ENCODE assay signal across 1 cellular context in the genomic region with DNA sequence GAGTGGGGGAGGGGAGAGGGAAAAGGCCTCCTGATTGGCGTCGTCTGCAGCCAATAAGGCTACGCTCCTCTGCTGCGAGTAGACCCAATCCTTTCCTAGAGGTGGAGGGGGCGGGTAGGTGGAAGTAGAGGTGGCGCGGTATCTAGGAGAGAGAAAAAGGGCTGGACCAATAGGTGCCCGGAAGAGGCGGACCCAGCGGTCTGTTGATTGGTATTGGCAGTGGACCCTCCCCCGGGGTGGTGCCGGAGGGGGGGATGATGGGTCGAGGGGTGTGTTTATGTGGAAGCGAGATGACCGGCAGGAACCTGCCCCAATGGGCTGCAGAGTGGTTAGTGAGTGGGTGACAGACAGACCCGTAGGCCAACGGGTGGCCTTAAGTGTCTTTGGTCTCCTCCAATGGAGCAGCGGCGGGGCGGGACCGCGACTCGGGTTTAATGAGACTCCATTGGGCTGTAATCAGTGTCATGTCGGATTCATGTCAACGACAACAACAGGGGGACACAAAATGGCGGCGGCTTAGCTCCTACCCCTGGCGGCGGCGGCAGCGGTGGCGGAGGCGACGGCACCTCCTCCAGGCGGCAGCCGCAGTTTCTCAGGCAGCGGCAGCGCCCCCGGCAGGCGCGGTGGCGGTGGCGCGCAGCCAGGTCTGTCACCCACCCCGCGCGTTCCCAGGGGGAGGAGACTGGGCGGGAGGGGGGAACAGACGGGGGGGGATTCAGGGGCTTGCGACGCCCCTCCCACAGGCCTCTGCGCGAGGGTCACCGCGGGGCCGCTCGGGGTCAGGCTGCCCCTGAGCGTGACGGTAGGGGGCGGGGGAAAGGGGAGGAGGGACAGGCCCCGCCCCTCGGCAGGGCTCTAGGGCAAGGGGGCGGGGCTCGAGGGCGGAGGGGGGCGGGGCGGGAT.
A peak's percentile ranks its signal among the peaks of the same experiment; 100 is the strongest.
TF ChIP-seq lines count a peak whose summit lies in the region.

Gene KAT6B, plus strand, starts transcription at position 459 of the 903 bp plus-strand sequence. CDS start 16,258 bp downstream, outside the sequence.

TF ChIP-seq in K562, 482 proteins besides CTCF, POLR2A, EP300 and RAD21 (continued from another document and continues in another):
- no peak for TF ChIP-seq GTF2B (IDR thresholded peaks at IDR 0.05; ENCODE audit: extremely low read depth, insufficient read length)
- TF ChIP-seq ZNF3 (CRISPR knock-in tag; IDR thresholded peaks at IDR 0.05), result no peak
- TF ChIP-seq ZBTB11 (CRISPR knock-in tag; IDR thresholded peaks at IDR 0.05), result peak in 1 of 3 experiments; percentile 53; a peak in 1 of 6 replicates
- peak; percentile 72 for TF ChIP-seq CREB1 (IDR thresholded peaks at IDR 0.05)
- TF ChIP-seq CREB1 (CRISPR knock-in tag; IDR thresholded peaks at IDR 0.05), result peak; percentile 84; the same call in 1 of the 2 replicates
- TF ChIP-seq GTF2F1 (IDR thresholded peaks at IDR 0.05; ENCODE audit: low read depth, low read length), result 0 out of 2 replicates have a peak, but pooled peaks have one; percentile 41
- TF ChIP-seq XRCC5 (IDR thresholded peaks at IDR 0.05; ENCODE audit: low read depth, low read length), result peak; percentile 28; the same call in 1 of the 2 replicates
- no peak for TF ChIP-seq GATAD2A (IDR thresholded peaks at IDR 0.05)
- no peak for TF ChIP-seq PHF21A (IDR thresholded peaks at IDR 0.05; ENCODE audit: borderline replicate concordance, low read depth)
- TF ChIP-seq, protein P1, sequence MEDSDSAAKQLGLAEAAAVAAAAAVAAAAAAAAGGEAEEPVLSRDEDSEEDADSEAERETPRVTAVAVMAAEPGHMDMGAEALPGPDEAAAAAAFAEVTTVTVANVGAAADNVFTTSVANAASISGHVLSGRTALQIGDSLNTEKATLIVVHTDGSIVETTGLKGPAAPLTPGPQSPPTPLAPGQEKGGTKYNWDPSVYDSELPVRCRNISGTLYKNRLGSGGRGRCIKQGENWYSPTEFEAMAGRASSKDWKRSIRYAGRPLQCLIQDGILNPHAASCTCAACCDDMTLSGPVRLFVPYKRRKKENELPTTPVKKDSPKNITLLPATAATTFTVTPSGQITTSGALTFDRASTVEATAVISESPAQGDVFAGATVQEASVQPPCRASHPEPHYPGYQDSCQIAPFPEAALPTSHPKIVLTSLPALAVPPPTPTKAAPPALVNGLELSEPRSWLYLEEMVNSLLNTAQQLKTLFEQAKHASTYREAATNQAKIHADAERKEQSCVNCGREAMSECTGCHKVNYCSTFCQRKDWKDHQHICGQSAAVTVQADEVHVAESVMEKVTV (CRISPR knock-in tag; IDR thresholded peaks at IDR 0.05), result peak; percentile 34; the same call in 1 of the 2 replicates
- no peak for TF ChIP-seq PCBP2 (IDR thresholded peaks at IDR 0.05; ENCODE audit: low read depth, low read length, poor library complexity, severe bottlenecking)
- TF ChIP-seq ZNF318 (IDR thresholded peaks at IDR 0.05; ENCODE audit: borderline replicate concordance in 1 of 2, low read depth in 1 of 2), result no peak
- TF ChIP-seq PML (IDR thresholded peaks at IDR 0.05; ENCODE audit: low read length), result peak; percentile 71
- no peak for TF ChIP-seq SMAD2 (IDR thresholded peaks at IDR 0.05; ENCODE audit: low read depth, low read length)
- no peak for TF ChIP-seq ATF1 (CRISPR knock-in tag; IDR thresholded peaks at IDR 0.05)
- peak; percentile 96 for TF ChIP-seq ATF1 (tag; IDR thresholded peaks at IDR 0.05)
- TF ChIP-seq ZBTB5 (IDR thresholded peaks at IDR 0.05), result no peak
- TF ChIP-seq ZFP36 (IDR thresholded peaks at IDR 0.05; ENCODE audit: low read depth, low read length, partially characterized antibody), result peak; percentile 60
- 0 out of 2 replicates have a peak, but pooled peaks have one; percentile 41 for TF ChIP-seq CBX1 (IDR thresholded peaks at IDR 0.05; ENCODE audit: low read depth)
- peak; percentile 94 for TF ChIP-seq VEZF1 (CRISPR knock-in tag; IDR thresholded peaks at IDR 0.05)
- TF ChIP-seq RBM15 (IDR thresholded peaks at IDR 0.05; ENCODE audit: insufficient read depth, low read length), result no peak
- peak; percentile 69 for TF ChIP-seq PRDM10 (IDR thresholded peaks at IDR 0.05; ENCODE audit: partially characterized antibody)
- TF ChIP-seq TSC22D4 (tag; IDR thresholded peaks at IDR 0.05), result no peak
- TF ChIP-seq TBL1XR1 (IDR thresholded peaks at IDR 0.05; ENCODE audit: low read length in 2 of 2), result peak; percentile 27 to 55; a peak in 3 of 4 replicates
